In the genomic region with DNA sequence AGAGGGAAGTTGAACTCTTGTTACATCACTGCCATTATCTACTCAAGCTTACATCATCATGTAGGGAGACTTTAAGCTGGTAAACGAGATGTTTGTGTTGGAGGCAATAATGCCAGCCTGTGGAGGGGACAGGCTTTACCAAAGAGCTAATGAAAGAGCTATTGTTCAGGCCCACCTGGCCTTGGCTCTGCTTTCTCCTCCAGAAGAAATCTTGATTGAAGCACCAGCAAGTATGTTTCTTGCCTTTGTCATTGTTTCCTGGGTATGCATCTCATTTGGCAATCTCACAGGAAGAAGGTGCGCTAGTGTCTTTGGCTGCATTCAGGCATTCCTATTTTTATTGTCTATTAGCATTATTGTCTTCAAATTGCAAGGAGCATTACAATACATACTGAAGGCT, we compare ENCODE assay signal across 2 cellular contexts.
TF ChIP-seq lines count a peak whose summit lies in the region.

No MANE protein-coding gene starts in this region.

TF ChIP-seq in GM23338, 12 proteins besides CTCF, POLR2A, EP300 and RAD21 (continues in another document):
- no peak for TF ChIP-seq POLR2AphosphoS5 (IDR thresholded peaks at IDR 0.05; ENCODE audit: low read depth)
- TF ChIP-seq, protein P1, sequence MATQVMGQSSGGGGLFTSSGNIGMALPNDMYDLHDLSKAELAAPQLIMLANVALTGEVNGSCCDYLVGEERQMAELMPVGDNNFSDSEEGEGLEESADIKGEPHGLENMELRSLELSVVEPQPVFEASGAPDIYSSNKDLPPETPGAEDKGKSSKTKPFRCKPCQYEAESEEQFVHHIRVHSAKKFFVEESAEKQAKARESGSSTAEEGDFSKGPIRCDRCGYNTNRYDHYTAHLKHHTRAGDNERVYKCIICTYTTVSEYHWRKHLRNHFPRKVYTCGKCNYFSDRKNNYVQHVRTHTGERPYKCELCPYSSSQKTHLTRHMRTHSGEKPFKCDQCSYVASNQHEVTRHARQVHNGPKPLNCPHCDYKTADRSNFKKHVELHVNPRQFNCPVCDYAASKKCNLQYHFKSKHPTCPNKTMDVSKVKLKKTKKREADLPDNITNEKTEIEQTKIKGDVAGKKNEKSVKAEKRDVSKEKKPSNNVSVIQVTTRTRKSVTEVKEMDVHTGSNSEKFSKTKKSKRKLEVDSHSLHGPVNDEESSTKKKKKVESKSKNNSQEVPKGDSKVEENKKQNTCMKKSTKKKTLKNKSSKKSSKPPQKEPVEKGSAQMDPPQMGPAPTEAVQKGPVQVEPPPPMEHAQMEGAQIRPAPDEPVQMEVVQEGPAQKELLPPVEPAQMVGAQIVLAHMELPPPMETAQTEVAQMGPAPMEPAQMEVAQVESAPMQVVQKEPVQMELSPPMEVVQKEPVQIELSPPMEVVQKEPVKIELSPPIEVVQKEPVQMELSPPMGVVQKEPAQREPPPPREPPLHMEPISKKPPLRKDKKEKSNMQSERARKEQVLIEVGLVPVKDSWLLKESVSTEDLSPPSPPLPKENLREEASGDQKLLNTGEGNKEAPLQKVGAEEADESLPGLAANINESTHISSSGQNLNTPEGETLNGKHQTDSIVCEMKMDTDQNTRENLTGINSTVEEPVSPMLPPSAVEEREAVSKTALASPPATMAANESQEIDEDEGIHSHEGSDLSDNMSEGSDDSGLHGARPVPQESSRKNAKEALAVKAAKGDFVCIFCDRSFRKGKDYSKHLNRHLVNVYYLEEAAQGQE (IDR thresholded peaks at IDR 0.05; ENCODE audit: unreplicated experiment), result no peak
- no peak for TF ChIP-seq JUNB (IDR thresholded peaks at IDR 0.05; ENCODE audit: unreplicated experiment)
- no peak for TF ChIP-seq EZH2phosphoT487 (IDR thresholded peaks at IDR 0.05; ENCODE audit: unreplicated experiment)
- TF ChIP-seq ZNF114 (CRISPR knock-in tag; IDR thresholded peaks at IDR 0.05), result no peak
- no peak for TF ChIP-seq EZH2 (IDR thresholded peaks at IDR 0.05; ENCODE audit: low read depth, unreplicated experiment)
- TF ChIP-seq, protein P2, sequence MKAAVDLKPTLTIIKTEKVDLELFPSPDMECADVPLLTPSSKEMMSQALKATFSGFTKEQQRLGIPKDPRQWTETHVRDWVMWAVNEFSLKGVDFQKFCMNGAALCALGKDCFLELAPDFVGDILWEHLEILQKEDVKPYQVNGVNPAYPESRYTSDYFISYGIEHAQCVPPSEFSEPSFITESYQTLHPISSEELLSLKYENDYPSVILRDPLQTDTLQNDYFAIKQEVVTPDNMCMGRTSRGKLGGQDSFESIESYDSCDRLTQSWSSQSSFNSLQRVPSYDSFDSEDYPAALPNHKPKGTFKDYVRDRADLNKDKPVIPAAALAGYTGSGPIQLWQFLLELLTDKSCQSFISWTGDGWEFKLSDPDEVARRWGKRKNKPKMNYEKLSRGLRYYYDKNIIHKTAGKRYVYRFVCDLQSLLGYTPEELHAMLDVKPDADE (IDR thresholded peaks at IDR 0.05), result no peak
- TF ChIP-seq, protein P3, sequence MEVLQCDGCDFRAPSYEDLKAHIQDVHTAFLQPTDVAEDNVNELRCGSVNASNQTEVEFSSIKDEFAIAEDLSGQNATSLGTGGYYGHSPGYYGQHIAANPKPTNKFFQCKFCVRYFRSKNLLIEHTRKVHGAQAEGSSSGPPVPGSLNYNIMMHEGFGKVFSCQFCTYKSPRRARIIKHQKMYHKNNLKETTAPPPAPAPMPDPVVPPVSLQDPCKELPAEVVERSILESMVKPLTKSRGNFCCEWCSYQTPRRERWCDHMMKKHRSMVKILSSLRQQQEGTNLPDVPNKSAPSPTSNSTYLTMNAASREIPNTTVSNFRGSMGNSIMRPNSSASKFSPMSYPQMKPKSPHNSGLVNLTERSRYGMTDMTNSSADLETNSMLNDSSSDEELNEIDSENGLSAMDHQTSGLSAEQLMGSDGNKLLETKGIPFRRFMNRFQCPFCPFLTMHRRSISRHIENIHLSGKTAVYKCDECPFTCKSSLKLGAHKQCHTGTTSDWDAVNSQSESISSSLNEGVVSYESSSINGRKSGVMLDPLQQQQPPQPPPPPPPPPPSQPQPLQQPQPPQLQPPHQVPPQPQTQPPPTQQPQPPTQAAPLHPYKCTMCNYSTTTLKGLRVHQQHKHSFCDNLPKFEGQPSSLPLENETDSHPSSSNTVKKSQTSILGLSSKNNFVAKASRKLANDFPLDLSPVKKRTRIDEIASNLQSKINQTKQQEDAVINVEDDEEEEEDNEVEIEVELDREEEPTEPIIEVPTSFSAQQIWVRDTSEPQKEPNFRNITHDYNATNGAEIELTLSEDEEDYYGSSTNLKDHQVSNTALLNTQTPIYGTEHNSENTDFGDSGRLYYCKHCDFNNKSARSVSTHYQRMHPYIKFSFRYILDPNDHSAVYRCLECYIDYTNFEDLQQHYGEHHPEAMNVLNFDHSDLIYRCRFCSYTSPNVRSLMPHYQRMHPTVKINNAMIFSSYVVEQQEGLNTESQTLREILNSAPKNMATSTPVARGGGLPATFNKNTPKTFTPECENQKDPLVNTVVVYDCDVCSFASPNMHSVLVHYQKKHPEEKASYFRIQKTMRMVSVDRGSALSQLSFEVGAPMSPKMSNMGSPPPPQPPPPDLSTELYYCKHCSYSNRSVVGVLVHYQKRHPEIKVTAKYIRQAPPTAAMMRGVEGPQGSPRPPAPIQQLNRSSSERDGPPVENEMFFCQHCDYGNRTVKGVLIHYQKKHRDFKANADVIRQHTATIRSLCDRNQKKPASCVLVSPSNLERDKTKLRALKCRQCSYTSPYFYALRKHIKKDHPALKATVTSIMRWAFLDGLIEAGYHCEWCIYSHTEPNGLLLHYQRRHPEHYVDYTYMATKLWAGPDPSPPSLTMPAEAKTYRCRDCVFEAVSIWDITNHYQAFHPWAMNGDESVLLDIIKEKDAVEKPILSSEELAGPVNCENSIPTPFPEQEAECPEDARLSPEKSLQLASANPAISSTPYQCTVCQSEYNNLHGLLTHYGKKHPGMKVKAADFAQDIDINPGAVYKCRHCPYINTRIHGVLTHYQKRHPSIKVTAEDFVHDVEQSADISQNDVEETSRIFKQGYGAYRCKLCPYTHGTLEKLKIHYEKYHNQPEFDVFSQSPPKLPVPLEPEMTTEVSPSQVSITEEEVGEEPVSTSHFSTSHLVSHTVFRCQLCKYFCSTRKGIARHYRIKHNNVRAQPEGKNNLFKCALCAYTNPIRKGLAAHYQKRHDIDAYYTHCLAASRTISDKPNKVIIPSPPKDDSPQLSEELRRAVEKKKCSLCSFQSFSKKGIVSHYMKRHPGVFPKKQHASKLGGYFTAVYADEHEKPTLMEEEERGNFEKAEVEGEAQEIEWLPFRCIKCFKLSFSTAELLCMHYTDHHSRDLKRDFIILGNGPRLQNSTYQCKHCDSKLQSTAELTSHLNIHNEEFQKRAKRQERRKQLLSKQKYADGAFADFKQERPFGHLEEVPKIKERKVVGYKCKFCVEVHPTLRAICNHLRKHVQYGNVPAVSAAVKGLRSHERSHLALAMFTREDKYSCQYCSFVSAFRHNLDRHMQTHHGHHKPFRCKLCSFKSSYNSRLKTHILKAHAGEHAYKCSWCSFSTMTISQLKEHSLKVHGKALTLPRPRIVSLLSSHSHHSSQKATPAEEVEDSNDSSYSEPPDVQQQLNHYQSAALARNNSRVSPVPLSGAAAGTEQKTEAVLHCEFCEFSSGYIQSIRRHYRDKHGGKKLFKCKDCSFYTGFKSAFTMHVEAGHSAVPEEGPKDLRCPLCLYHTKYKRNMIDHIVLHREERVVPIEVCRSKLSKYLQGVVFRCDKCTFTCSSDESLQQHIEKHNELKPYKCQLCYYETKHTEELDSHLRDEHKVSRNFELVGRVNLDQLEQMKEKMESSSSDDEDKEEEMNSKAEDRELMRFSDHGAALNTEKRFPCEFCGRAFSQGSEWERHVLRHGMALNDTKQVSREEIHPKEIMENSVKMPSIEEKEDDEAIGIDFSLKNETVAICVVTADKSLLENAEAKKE (CRISPR knock-in tag; IDR thresholded peaks at IDR 0.05), result no peak
- no peak for TF ChIP-seq STAT1 (IDR thresholded peaks at IDR 0.05; ENCODE audit: unreplicated experiment)
- TF ChIP-seq NANOG (IDR thresholded peaks at IDR 0.05; ENCODE audit: borderline replicate concordance), result no peak

TF ChIP-seq in H1, 55 proteins besides CTCF, POLR2A, EP300 and RAD21:
- TF ChIP-seq MAFK (IDR thresholded peaks at IDR 0.05; ENCODE audit: low read depth, low read length) (no peak), BRCA1 (IDR thresholded peaks at IDR 0.05; ENCODE audit: low read depth, low read length) (no peak), SP1 (IDR thresholded peaks at IDR 0.05; ENCODE audit: low read depth, low read length) (no peak), NRF1 (IDR thresholded peaks at IDR 0.05; ENCODE audit: low read depth, low read length) (no peak), CBX5 (IDR thresholded peaks at IDR 0.05; ENCODE audit: low read depth, low read length) (no peak), CREB1 (IDR thresholded peaks at IDR 0.05) (no peak), JUND (IDR thresholded peaks at IDR 0.05; ENCODE audit: low read length) (no peak), SP4 (IDR thresholded peaks at IDR 0.05; ENCODE audit: low read length) (no peak)
- TF ChIP-seq, protein P4, sequence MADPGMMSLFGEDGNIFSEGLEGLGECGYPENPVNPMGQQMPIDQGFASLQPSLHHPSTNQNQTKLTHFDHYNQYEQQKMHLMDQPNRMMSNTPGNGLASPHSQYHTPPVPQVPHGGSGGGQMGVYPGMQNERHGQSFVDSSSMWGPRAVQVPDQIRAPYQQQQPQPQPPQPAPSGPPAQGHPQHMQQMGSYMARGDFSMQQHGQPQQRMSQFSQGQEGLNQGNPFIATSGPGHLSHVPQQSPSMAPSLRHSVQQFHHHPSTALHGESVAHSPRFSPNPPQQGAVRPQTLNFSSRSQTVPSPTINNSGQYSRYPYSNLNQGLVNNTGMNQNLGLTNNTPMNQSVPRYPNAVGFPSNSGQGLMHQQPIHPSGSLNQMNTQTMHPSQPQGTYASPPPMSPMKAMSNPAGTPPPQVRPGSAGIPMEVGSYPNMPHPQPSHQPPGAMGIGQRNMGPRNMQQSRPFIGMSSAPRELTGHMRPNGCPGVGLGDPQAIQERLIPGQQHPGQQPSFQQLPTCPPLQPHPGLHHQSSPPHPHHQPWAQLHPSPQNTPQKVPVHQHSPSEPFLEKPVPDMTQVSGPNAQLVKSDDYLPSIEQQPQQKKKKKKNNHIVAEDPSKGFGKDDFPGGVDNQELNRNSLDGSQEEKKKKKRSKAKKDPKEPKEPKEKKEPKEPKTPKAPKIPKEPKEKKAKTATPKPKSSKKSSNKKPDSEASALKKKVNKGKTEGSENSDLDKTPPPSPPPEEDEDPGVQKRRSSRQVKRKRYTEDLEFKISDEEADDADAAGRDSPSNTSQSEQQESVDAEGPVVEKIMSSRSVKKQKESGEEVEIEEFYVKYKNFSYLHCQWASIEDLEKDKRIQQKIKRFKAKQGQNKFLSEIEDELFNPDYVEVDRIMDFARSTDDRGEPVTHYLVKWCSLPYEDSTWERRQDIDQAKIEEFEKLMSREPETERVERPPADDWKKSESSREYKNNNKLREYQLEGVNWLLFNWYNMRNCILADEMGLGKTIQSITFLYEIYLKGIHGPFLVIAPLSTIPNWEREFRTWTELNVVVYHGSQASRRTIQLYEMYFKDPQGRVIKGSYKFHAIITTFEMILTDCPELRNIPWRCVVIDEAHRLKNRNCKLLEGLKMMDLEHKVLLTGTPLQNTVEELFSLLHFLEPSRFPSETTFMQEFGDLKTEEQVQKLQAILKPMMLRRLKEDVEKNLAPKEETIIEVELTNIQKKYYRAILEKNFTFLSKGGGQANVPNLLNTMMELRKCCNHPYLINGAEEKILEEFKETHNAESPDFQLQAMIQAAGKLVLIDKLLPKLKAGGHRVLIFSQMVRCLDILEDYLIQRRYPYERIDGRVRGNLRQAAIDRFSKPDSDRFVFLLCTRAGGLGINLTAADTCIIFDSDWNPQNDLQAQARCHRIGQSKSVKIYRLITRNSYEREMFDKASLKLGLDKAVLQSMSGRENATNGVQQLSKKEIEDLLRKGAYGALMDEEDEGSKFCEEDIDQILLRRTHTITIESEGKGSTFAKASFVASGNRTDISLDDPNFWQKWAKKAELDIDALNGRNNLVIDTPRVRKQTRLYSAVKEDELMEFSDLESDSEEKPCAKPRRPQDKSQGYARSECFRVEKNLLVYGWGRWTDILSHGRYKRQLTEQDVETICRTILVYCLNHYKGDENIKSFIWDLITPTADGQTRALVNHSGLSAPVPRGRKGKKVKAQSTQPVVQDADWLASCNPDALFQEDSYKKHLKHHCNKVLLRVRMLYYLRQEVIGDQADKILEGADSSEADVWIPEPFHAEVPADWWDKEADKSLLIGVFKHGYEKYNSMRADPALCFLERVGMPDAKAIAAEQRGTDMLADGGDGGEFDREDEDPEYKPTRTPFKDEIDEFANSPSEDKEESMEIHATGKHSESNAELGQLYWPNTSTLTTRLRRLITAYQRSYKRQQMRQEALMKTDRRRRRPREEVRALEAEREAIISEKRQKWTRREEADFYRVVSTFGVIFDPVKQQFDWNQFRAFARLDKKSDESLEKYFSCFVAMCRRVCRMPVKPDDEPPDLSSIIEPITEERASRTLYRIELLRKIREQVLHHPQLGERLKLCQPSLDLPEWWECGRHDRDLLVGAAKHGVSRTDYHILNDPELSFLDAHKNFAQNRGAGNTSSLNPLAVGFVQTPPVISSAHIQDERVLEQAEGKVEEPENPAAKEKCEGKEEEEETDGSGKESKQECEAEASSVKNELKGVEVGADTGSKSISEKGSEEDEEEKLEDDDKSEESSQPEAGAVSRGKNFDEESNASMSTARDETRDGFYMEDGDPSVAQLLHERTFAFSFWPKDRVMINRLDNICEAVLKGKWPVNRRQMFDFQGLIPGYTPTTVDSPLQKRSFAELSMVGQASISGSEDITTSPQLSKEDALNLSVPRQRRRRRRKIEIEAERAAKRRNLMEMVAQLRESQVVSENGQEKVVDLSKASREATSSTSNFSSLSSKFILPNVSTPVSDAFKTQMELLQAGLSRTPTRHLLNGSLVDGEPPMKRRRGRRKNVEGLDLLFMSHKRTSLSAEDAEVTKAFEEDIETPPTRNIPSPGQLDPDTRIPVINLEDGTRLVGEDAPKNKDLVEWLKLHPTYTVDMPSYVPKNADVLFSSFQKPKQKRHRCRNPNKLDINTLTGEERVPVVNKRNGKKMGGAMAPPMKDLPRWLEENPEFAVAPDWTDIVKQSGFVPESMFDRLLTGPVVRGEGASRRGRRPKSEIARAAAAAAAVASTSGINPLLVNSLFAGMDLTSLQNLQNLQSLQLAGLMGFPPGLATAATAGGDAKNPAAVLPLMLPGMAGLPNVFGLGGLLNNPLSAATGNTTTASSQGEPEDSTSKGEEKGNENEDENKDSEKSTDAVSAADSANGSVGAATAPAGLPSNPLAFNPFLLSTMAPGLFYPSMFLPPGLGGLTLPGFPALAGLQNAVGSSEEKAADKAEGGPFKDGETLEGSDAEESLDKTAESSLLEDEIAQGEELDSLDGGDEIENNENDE (IDR thresholded peaks at IDR 0.05; ENCODE audit: insufficient replicate concordance, low read length), result no peak
